ENCODE assay signal across 13 cellular contexts in the genomic region with DNA sequence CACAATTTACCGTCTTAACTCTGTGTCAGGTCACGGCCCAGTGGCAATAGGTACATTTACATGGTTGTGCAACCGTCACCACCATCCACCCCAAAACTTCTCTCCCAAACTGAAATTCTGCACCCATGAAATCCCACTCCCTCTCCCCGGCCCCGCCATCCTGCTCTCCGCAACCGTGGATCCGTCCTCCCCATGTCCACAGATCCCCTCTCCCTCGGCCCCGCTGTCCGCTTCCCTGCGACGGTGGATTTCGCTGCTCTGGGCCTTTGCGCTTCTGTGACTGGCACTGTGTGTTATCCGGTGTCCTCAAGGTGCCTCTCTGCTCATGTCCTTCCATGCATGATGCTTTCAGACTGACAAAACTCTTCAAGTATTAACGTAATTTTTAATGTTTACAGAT.
DNase-seq lines count a peak whose midpoint lies in the region; ATAC-seq and TF ChIP-seq lines count a peak whose summit lies in the region.
"Had no signal": no experiment of that assay in that cellular context is flagged by ENCODE, and none has a peak within 500 bp of the region (broad histone marks: within the 10 kb centered on the region; RNA-seq: fewer than 3 reads in every experiment).

No MANE protein-coding gene starts in this region.

- peak; percentile 0 for DNase-seq in Daoy (ENCODE audit: low read depth)
- DNase-seq in WTC11 (ENCODE audit: low spot score) = peak; percentile 7
- peak; percentile 35 for DNase-seq in islet precursor cell
- peak; percentile 4 for DNase-seq in progenitor cell of endocrine pancreas (ENCODE audit: low spot score, unreplicated experiment)
- no peak for DNase-seq in DMS53 treated with DMSO at 0.1 percent for 48 hours (lab: John Stamatoyannopoulos, UW; ENCODE audit: unreplicated experiment)
- DNase-seq in GM13976 (ENCODE audit: low spot score) = no peak
- DNase-seq in T-helper 2 cell treated with Interferon-gamma antibody and Interleukin-4, amounts not matched to agents 5 μg/mL and 100 μg/mL, for 36 hours (ENCODE audit: low spot score) = no peak
- DNase-seq: activated CD4-positive, CD25-positive, alpha-beta regulatory T cell treated with anti-CD3 and anti-CD28 coated beads, Interleukin-2, amount 50 U/mL, for 72 hours; cortex of kidney; DMS53; erythroblast; NCI-H1436 treated with DMSO at 0.1 percent for 48 hours had no signal

- H3K27me3 Mint-ChIP-seq in WTC11 (ENCODE audit: low read depth) (peaks cover 44% of the 10 kb centered on the region), progenitor cell of endocrine pancreas (peaks cover 42% of the 10 kb centered on the region)
- H3K27me3 Mint-ChIP-seq in T-helper 2 cell treated with Interferon-gamma antibody and Interleukin-4, amounts not matched to agents 5 μg/mL and 100 μg/mL, for 36 hours (ENCODE audit: low read depth) = no peaks in the 10 kb centered on the region
- H3K27me3 Mint-ChIP-seq: T-helper 17 cell had no signal

- ATAC-seq in WTC11 = no peak
- ATAC-seq: T-helper 17 cell had no signal

- H3K4me3 Mint-ChIP-seq in WTC11 (no peak overlapping the region), progenitor cell of endocrine pancreas (ENCODE audit: low read depth) (no peak overlapping the region)
- no peak overlapping the region for H3K4me3 Mint-ChIP-seq in T-helper 2 cell treated with Interferon-gamma antibody and Interleukin-4, amounts not matched to agents 5 μg/mL and 100 μg/mL, for 36 hours
- H3K4me3 Mint-ChIP-seq: T-helper 17 cell had no signal

- H3K9me3 Mint-ChIP-seq in WTC11 = no peaks in the 10 kb centered on the region
- H3K9me3 Mint-ChIP-seq in progenitor cell of endocrine pancreas (ENCODE audit: low read depth) = no peaks in the 10 kb centered on the region
- H3K9me3 Mint-ChIP-seq in T-helper 2 cell treated with Interferon-gamma antibody and Interleukin-4, amounts not matched to agents 5 μg/mL and 100 μg/mL, for 36 hours = no peaks in the 10 kb centered on the region

- H3K27ac Mint-ChIP-seq in WTC11 (no peak overlapping the region), progenitor cell of endocrine pancreas (no peak overlapping the region)
- H3K27ac Mint-ChIP-seq in T-helper 2 cell treated with Interferon-gamma antibody and Interleukin-4, amounts not matched to agents 5 μg/mL and 100 μg/mL, for 36 hours = no peak overlapping the region
- H3K27ac Mint-ChIP-seq: T-helper 17 cell had no signal

- CTCF ChIA-PET in WTC11 (lab: Charles Lee) = interaction anchor here (2.3 kb wide), 1 partner anchor 10 kb away, joined by 7 read pairs; no protein-coding TSS in a partner anchor

- in situ Hi-C loops in GM13976 (cut with MboI; ENCODE audit: low sequenced_read_pairs, unreplicated experiment) = no loop called here

- no peaks in the 10 kb centered on the region for H3K36me3 Mint-ChIP-seq in WTC11
- no peaks in the 10 kb centered on the region for H3K36me3 Mint-ChIP-seq in progenitor cell of endocrine pancreas (ENCODE audit: insufficient read depth)
- no peaks in the 10 kb centered on the region for H3K36me3 Mint-ChIP-seq in T-helper 2 cell treated with Interferon-gamma antibody and Interleukin-4, amounts not matched to agents 5 μg/mL and 100 μg/mL, for 36 hours (ENCODE audit: low read depth)

- POLR2A ChIA-PET in WTC11 (lab: Charles Lee) = no interaction called here

- H3K4me1 Mint-ChIP-seq in WTC11 (no peaks in the 10 kb centered on the region), progenitor cell of endocrine pancreas (ENCODE audit: low read depth) (peaks cover 3% of the 10 kb centered on the region)
- H3K4me1 Mint-ChIP-seq in T-helper 2 cell treated with Interferon-gamma antibody and Interleukin-4, amounts not matched to agents 5 μg/mL and 100 μg/mL, for 36 hours (ENCODE audit: low read depth) = no peaks in the 10 kb centered on the region

- TF ChIP-seq CTCF in WTC11 (IDR thresholded peaks at IDR 0.05) = no peak
- TF ChIP-seq CTCF in progenitor cell of endocrine pancreas (IDR thresholded peaks at IDR 0.05; ENCODE audit: unreplicated experiment) = no peak
- no peak for TF ChIP-seq CTCF in GM13976 (IDR thresholded peaks at IDR 0.05; ENCODE audit: borderline replicate concordance, control extremely low read depth, extremely low read depth, insufficient read depth, missing control alignments)

TF ChIP-seq in WTC11, 78 proteins besides CTCF, POLR2A, EP300 and RAD21:
- TF ChIP-seq HMGA2 (CRISPR knock-in tag; IDR thresholded peaks at IDR 0.05) (no peak), ZNF232 (CRISPR knock-in tag; IDR thresholded peaks at IDR 0.05) (no peak), NFATC4 (CRISPR knock-in tag; IDR thresholded peaks at IDR 0.05) (no peak), NFYB (CRISPR knock-in tag; conservative IDR thresholded peaks at IDR 0.05; ENCODE audit: low read depth) (no peak), PRRX2 (CRISPR knock-in tag; IDR thresholded peaks at IDR 0.05) (no peak), SMAD3 (CRISPR knock-in tag; IDR thresholded peaks at IDR 0.05; ENCODE audit: borderline replicate concordance) (no peak), NR2C2 (CRISPR knock-in tag; IDR thresholded peaks at IDR 0.05) (no peak), ZNF263 (CRISPR knock-in tag; IDR thresholded peaks at IDR 0.05; ENCODE audit: low read depth) (no peak)
- TF ChIP-seq, protein P1, sequence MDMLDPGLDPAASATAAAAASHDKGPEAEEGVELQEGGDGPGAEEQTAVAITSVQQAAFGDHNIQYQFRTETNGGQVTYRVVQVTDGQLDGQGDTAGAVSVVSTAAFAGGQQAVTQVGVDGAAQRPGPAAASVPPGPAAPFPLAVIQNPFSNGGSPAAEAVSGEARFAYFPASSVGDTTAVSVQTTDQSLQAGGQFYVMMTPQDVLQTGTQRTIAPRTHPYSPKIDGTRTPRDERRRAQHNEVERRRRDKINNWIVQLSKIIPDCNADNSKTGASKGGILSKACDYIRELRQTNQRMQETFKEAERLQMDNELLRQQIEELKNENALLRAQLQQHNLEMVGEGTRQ (CRISPR knock-in tag; IDR thresholded peaks at IDR 0.05) = no peak
- TF ChIP-seq, protein P2, sequence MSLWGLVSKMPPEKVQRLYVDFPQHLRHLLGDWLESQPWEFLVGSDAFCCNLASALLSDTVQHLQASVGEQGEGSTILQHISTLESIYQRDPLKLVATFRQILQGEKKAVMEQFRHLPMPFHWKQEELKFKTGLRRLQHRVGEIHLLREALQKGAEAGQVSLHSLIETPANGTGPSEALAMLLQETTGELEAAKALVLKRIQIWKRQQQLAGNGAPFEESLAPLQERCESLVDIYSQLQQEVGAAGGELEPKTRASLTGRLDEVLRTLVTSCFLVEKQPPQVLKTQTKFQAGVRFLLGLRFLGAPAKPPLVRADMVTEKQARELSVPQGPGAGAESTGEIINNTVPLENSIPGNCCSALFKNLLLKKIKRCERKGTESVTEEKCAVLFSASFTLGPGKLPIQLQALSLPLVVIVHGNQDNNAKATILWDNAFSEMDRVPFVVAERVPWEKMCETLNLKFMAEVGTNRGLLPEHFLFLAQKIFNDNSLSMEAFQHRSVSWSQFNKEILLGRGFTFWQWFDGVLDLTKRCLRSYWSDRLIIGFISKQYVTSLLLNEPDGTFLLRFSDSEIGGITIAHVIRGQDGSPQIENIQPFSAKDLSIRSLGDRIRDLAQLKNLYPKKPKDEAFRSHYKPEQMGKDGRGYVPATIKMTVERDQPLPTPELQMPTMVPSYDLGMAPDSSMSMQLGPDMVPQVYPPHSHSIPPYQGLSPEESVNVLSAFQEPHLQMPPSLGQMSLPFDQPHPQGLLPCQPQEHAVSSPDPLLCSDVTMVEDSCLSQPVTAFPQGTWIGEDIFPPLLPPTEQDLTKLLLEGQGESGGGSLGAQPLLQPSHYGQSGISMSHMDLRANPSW (CRISPR knock-in tag; conservative IDR thresholded peaks at IDR 0.05; ENCODE audit: low read depth) = no peak
- TF ChIP-seq, protein P3, sequence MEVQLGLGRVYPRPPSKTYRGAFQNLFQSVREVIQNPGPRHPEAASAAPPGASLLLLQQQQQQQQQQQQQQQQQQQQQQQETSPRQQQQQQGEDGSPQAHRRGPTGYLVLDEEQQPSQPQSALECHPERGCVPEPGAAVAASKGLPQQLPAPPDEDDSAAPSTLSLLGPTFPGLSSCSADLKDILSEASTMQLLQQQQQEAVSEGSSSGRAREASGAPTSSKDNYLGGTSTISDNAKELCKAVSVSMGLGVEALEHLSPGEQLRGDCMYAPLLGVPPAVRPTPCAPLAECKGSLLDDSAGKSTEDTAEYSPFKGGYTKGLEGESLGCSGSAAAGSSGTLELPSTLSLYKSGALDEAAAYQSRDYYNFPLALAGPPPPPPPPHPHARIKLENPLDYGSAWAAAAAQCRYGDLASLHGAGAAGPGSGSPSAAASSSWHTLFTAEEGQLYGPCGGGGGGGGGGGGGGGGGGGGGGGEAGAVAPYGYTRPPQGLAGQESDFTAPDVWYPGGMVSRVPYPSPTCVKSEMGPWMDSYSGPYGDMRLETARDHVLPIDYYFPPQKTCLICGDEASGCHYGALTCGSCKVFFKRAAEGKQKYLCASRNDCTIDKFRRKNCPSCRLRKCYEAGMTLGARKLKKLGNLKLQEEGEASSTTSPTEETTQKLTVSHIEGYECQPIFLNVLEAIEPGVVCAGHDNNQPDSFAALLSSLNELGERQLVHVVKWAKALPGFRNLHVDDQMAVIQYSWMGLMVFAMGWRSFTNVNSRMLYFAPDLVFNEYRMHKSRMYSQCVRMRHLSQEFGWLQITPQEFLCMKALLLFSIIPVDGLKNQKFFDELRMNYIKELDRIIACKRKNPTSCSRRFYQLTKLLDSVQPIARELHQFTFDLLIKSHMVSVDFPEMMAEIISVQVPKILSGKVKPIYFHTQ (CRISPR knock-in tag; IDR thresholded peaks at IDR 0.05) = no peak

Comparison
In these comparisons a context has a peak if more than half of its experiments do, and no peak if none do; other contexts are left out.
1. DNase-seq: peak in Daoy (single experiment), WTC11 (single experiment), islet precursor cell (single experiment) and progenitor cell of endocrine pancreas (single experiment); none in DMS53 treated with DMSO at 0.1 percent for 48 hours (single experiment), GM13976 (single experiment) and T-helper 2 cell treated with Interferon-gamma antibody and Interleukin-4, amounts not matched to agents 5 μg/mL and 100 μg/mL, for 36 hours (single experiment).